32 cellular contexts compared by ENCODE assay signal in the genomic region with DNA sequence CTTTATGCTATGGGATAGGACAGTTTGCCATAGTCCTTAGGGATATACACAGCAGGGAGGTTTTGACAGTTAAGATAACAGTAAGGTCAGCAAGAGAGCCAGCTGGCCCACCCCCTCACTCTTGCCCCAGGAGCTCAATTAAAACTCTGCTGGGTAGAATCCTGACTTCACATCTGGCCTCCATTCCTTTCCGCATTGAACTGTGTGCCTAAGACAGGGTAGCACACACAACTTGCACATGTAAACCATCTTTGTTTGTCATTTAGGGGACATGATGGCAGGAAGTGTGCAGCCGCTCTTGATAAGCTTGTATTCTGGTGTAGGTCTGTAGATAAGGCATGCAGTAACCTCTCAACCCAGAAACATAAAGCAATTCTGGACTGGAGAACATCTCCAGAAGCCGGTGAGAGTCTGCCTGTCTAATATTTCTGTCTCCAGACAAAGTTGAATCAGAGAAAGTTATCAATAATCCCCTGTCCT. TPM values are rescaled to one million over a fixed set of nuclear protein-coding genes. Genes with fewer than 3 reads are reported as not detected.
DNase-seq lines count a peak whose midpoint lies in the region; ATAC-seq and TF ChIP-seq lines count a peak whose summit lies in the region.
"Had no signal": no experiment of that assay in that cellular context is flagged by ENCODE, and none has a peak within 500 bp of the region (broad histone marks: within the 10 kb centered on the region; RNA-seq: fewer than 3 reads in every experiment).

No MANE protein-coding gene starts in this region.

- H3K27ac Mint-ChIP-seq in T-helper 17 cell, result peak overlapping the region; percentile 68
- no peak overlapping the region for H3K27ac Mint-ChIP-seq in endothelial cell (ENCODE audit: unreplicated experiment)
- H3K27ac Mint-ChIP-seq in natural killer cell treated with Interleukin-12 subunit alpha and Interleukin-12 subunit beta and Interleukin-15 and Interleukin-18, amount 100 ng/mL, for 72 hours, result no peak overlapping the region
- H3K27ac Mint-ChIP-seq: activated naive CD8-positive, alpha-beta T cell treated with anti-CD3 and anti-CD28 coated beads, Interleukin-2, amount 10 ng/mL, durations not matched to agents 7 days and 5 days had no signal

- no peak overlapping the region for H2BK5ac ChIP-seq in trophoblast cell (ENCODE audit: low read depth, low read length, poor library complexity)

- H3K27me3 Mint-ChIP-seq in T-helper 17 cell, result no peaks in the 10 kb centered on the region
- H3K27me3 Mint-ChIP-seq in endothelial cell (ENCODE audit: unreplicated experiment), result peaks cover 4% of the 10 kb centered on the region
- no peaks in the 10 kb centered on the region for H3K27me3 Mint-ChIP-seq in natural killer cell treated with Interleukin-12 subunit alpha and Interleukin-12 subunit beta and Interleukin-15 and Interleukin-18, amount 100 ng/mL, for 72 hours
- H3K27me3 Mint-ChIP-seq: activated naive CD8-positive, alpha-beta T cell treated with anti-CD3 and anti-CD28 coated beads, Interleukin-2, amount 10 ng/mL, durations not matched to agents 7 days and 5 days; progenitor cell of endocrine pancreas had no signal

- no peak overlapping the region for H2BK12ac ChIP-seq in trophoblast cell (ENCODE audit: low read length)

- no peak overlapping the region for H3K4me2 ChIP-seq in trophoblast cell (ENCODE audit: low read length)
- H3K4me2 ChIP-seq: BLaER1 had no signal

- no peak overlapping the region for H4K12ac ChIP-seq in trophoblast cell (ENCODE audit: low read depth, low read length)

- H3K79me1 ChIP-seq in trophoblast cell (ENCODE audit: low read length), result peaks cover 6% of the 10 kb centered on the region

- peaks cover 30% of the 10 kb centered on the region for H3K79me2 ChIP-seq in trophoblast cell (ENCODE audit: control insufficient read depth, insufficient read depth, low read length, poor library complexity)

- H4K91ac ChIP-seq in trophoblast cell (ENCODE audit: low read depth, low read length), result no peak overlapping the region

- no peak overlapping the region for H3K23ac ChIP-seq in trophoblast cell (ENCODE audit: low read length)

- H3K9ac ChIP-seq in trophoblast cell (ENCODE audit: low read length), result no peak overlapping the region
- H3K9ac ChIP-seq: BLaER1 had no signal

- TF ChIP-seq CTCF in WERI-Rb-1 (IDR thresholded peaks at IDR 0.05; ENCODE audit: low read depth, low read length) (no peak), endothelial cell (IDR thresholded peaks at IDR 0.05; ENCODE audit: unreplicated experiment) (no peak)

- WGBS in trophoblast cell (ENCODE audit: extremely low coverage, insufficient coverage, insufficient read length), result no CpG with 5 or more reads among the region's 3 CpGs

- H3K27me3 ChIP-seq in WERI-Rb-1 (ENCODE audit: insufficient read depth, low read depth, severe bottlenecking) (no peaks in the 10 kb centered on the region), trophoblast cell (ENCODE audit: insufficient read depth, low read length) (no peaks in the 10 kb centered on the region), HAP-1 (ENCODE audit: low read depth) (no peaks in the 10 kb centered on the region)
- H3K27me3 ChIP-seq: BLaER1, SJCRH30 had no signal

- H3K4me1 Mint-ChIP-seq in T-helper 17 cell (peaks cover 61% of the 10 kb centered on the region), endothelial cell (ENCODE audit: unreplicated experiment) (peaks cover 49% of the 10 kb centered on the region)
- peaks cover 56 to 64% of the 10 kb centered on the region in 2 donors for H3K4me1 Mint-ChIP-seq in natural killer cell treated with Interleukin-12 subunit alpha and Interleukin-12 subunit beta and Interleukin-15 and Interleukin-18, amount 100 ng/mL, for 72 hours (ENCODE audit: low read depth in 2 of 2)

- H3K18ac ChIP-seq in trophoblast cell (ENCODE audit: low read length), result no peak overlapping the region

- no peak overlapping the region for H4K8ac ChIP-seq in trophoblast cell (ENCODE audit: low read depth, low read length)

- H2BK120ac ChIP-seq in trophoblast cell (ENCODE audit: insufficient read depth, low read length, poor library complexity), result no peak overlapping the region

- peak overlapping the region; percentile 59 for H3K4ac ChIP-seq in trophoblast cell (ENCODE audit: low read depth, low read length)

- no peak overlapping the region for H2AFZ ChIP-seq in trophoblast cell (ENCODE audit: insufficient read depth, low read length, poor library complexity)

- ATAC-seq in T-helper 17 cell (no peak), HG03039 (IDR thresholded peaks at IDR 0.05; ENCODE audit: unreplicated experiment) (no peak)
- ATAC-seq in natural killer cell treated with Interleukin-12 subunit alpha and Interleukin-12 subunit beta and Interleukin-15 and Interleukin-18, amount 100 ng/mL, for 72 hours, result no peak
- ATAC-seq: HCT116, sciatic nerve had no signal

- no peak overlapping the region for H3K14ac ChIP-seq in trophoblast cell (ENCODE audit: low read length)

- H3K4me1 ChIP-seq in trophoblast cell (ENCODE audit: control insufficient read depth in 1 of 2, insufficient read depth in 2 of 2, low read length in 2 of 2) (peaks cover 13 to 24% of the 10 kb centered on the region in 2 experiments), HAP-1 (peaks cover 18% of the 10 kb centered on the region)

- no peak overlapping the region for H2AK5ac ChIP-seq in trophoblast cell (ENCODE audit: low read length)

- peaks cover 8% of the 10 kb centered on the region for H3K36me3 Mint-ChIP-seq in T-helper 17 cell (ENCODE audit: low read depth)
- H3K36me3 Mint-ChIP-seq in endothelial cell (ENCODE audit: low read depth, unreplicated experiment), result peaks cover 16% of the 10 kb centered on the region
- H3K36me3 Mint-ChIP-seq in natural killer cell treated with Interleukin-12 subunit alpha and Interleukin-12 subunit beta and Interleukin-15 and Interleukin-18, amount 100 ng/mL, for 72 hours, result peaks cover 4% of the 10 kb centered on the region

- DNase-seq in T-helper 17 cell (no peak), WERI-Rb-1 (no peak), endothelial cell (ENCODE audit: low spot score) (no peak), trophoblast cell (no peak), NCI-H1048 (lab: John Stamatoyannopoulos, UW) (no peak), HAP-1 (ENCODE audit: low spot score in 2 of 2) (no peak)
- no peak for DNase-seq in natural killer cell treated with Interleukin-12 subunit alpha and Interleukin-12 subunit beta and Interleukin-15 and Interleukin-18, amount 100 ng/mL, for 72 hours (ENCODE audit: low spot score)
- DNase-seq: activated CD4-positive, alpha-beta T cell treated with anti-CD3 and anti-CD28 coated beads, Interleukin-2, amount 50 U/mL, for 48 hours; activated gamma-delta T cell treated with Interleukin-2 at 50 U/mL for 16 hours; activated naive CD8-positive, alpha-beta T cell treated with anti-CD3 and anti-CD28 coated beads, Interleukin-2, amount 10 ng/mL, durations not matched to agents 7 days and 5 days; activated T-cell treated with anti-CD3 and anti-CD28 coated beads, Interleukin-2, amount 50 U/mL, for 48 hours; cerebellar nuclear complex; COR-L47; DMS79 treated with DMSO at 0.1 percent for 48 hours; GF-D8; immature natural killer cell; mesendoderm; NCI-H2107; NCI-H446; NCI-H748 treated with DMSO at 0.1 percent for 48 hours; SJCRH30; stimulated activated CD4-positive, alpha-beta T cell treated with anti-CD3 and anti-CD28 coated beads, Interleukin-12 subunit alpha, Interleukin-12 subunit beta, amount 100 ng/mL, for 4 hours; stimulated activated CD4-positive, alpha-beta T cell treated with anti-CD3 and anti-CD28 coated beads, Interleukin-4, amount 100 ng/mL, for 1 hour; SW 1271; T1000 had no signal

- in situ Hi-C loops in HAP-1 (cut with MboI; ENCODE audit: low sequenced_read_pairs), result no loop called here

- H3K36me3 ChIP-seq in WERI-Rb-1 (peaks cover 75% of the 10 kb centered on the region), trophoblast cell (ENCODE audit: control insufficient read depth in 1 of 2, insufficient read depth in 2 of 2, low read length in 2 of 2) (peaks cover 8 to 13% of the 10 kb centered on the region in 2 experiments), HAP-1 (replicated peaks) (peaks cover 3% of the 10 kb centered on the region)
- H3K36me3 ChIP-seq: SJCRH30 had no signal

- H3K4me3 ChIP-seq in WERI-Rb-1 (ENCODE audit: low read depth, low read length) (no peak overlapping the region), trophoblast cell (ENCODE audit: low read depth, low read length) (no peak overlapping the region), HAP-1 (no peak overlapping the region)
- H3K4me3 ChIP-seq: BLaER1, SJCRH30 had no signal

- H3K9me3 Mint-ChIP-seq in endothelial cell (ENCODE audit: unreplicated experiment), result no peaks in the 10 kb centered on the region
- H3K9me3 Mint-ChIP-seq in natural killer cell treated with Interleukin-12 subunit alpha and Interleukin-12 subunit beta and Interleukin-15 and Interleukin-18, amount 100 ng/mL, for 72 hours, result no peaks in the 10 kb centered on the region
- H3K9me3 Mint-ChIP-seq: activated naive CD8-positive, alpha-beta T cell treated with anti-CD3 and anti-CD28 coated beads, Interleukin-2, amount 10 ng/mL, durations not matched to agents 7 days and 5 days; immature natural killer cell had no signal

- H3K9me3 ChIP-seq in T-helper 17 cell (ENCODE audit: control insufficient read depth, low read length, poor library complexity, severe bottlenecking) (no peaks in the 10 kb centered on the region), WERI-Rb-1 (ENCODE audit: severe bottlenecking) (no peaks in the 10 kb centered on the region), trophoblast cell (ENCODE audit: insufficient read depth, low read depth, low read length) (no peaks in the 10 kb centered on the region), HAP-1 (no peaks in the 10 kb centered on the region)
- H3K9me3 ChIP-seq: BLaER1, SJCRH30 had no signal

- H3K4me3 Mint-ChIP-seq in T-helper 17 cell (no peak overlapping the region), endothelial cell (ENCODE audit: unreplicated experiment) (peak overlapping the region; percentile 23)
- no peak overlapping the region for H3K4me3 Mint-ChIP-seq in natural killer cell treated with Interleukin-12 subunit alpha and Interleukin-12 subunit beta and Interleukin-15 and Interleukin-18, amount 100 ng/mL, for 72 hours
- H3K4me3 Mint-ChIP-seq: activated naive CD8-positive, alpha-beta T cell treated with anti-CD3 and anti-CD28 coated beads, Interleukin-2, amount 10 ng/mL, durations not matched to agents 7 days and 5 days had no signal

- peak overlapping the region; percentile 96 for H3K27ac ChIP-seq in WERI-Rb-1
- H3K27ac ChIP-seq in trophoblast cell (ENCODE audit: low read depth, low read length), result no peak overlapping the region
- H3K27ac ChIP-seq: BLaER1, SJCRH30 had no signal

RNA-seq across cellular contexts. Expression of a gene that starts 5.2 kb away (rescaled TPM):
- total RNA-seq in T-helper 17 cell (100 to 1,000 TPM; 188 to 263 TPM), endothelial cell (ENCODE audit: unreplicated experiment) (176 TPM)
- polyA plus RNA-seq in trophoblast cell (2013), result 54.5 and 55.2 TPM in 2 replicates
- 10 to 100 TPM; 72.4 to 98.2 TPM for total RNA-seq in natural killer cell treated with Interleukin-12 subunit alpha and Interleukin-12 subunit beta and Interleukin-15 and Interleukin-18, amount 100 ng/mL, for 72 hours

RNA-seq across cellular contexts. Expression of a gene that starts 31.4 kb away (rescaled TPM):
- total RNA-seq in T-helper 17 cell (10 to 100 TPM; 30.6 to 32.8 TPM), endothelial cell (ENCODE audit: unreplicated experiment) (86.5 TPM)
- 40.7 and 43.6 TPM in 2 replicates for polyA plus RNA-seq in trophoblast cell (2013)
- total RNA-seq in natural killer cell treated with Interleukin-12 subunit alpha and Interleukin-12 subunit beta and Interleukin-15 and Interleukin-18, amount 100 ng/mL, for 72 hours, result 10 to 100 TPM; 38.4 to 46.9 TPM

RNA-seq across cellular contexts. Expression of a gene that starts 42.4 kb away (rescaled TPM):
- total RNA-seq in T-helper 17 cell (10 to 100 TPM; 54.3 to 59.7 TPM), endothelial cell (ENCODE audit: unreplicated experiment) (185 TPM)
- 295 and 308 TPM in 2 replicates for polyA plus RNA-seq in trophoblast cell (2013)
- 100 to 1,000 TPM; 145 to 174 TPM for total RNA-seq in natural killer cell treated with Interleukin-12 subunit alpha and Interleukin-12 subunit beta and Interleukin-15 and Interleukin-18, amount 100 ng/mL, for 72 hours

RNA-seq across cellular contexts. Expression of a gene that starts 49.6 kb away (rescaled TPM):
- total RNA-seq in T-helper 17 cell (under 1 TPM in 1 of 2 donors, not detected in 1; 0.34 TPM), endothelial cell (ENCODE audit: unreplicated experiment) (not detected)
- 0.26 and 0.31 TPM in 2 replicates for polyA plus RNA-seq in trophoblast cell (2013)
- under 1 TPM in 1 of 2 donors, not detected in 1; 0.38 TPM for total RNA-seq in natural killer cell treated with Interleukin-12 subunit alpha and Interleukin-12 subunit beta and Interleukin-15 and Interleukin-18, amount 100 ng/mL, for 72 hours
- total RNA-seq: activated naive CD8-positive, alpha-beta T cell treated with anti-CD3 and anti-CD28 coated beads, Interleukin-2, amount 10 ng/mL, durations not matched to agents 7 days and 5 days; sciatic nerve; SJCRH30; subcutaneous adipose tissue; urinary bladder had no signal
